In the genomic region with DNA sequence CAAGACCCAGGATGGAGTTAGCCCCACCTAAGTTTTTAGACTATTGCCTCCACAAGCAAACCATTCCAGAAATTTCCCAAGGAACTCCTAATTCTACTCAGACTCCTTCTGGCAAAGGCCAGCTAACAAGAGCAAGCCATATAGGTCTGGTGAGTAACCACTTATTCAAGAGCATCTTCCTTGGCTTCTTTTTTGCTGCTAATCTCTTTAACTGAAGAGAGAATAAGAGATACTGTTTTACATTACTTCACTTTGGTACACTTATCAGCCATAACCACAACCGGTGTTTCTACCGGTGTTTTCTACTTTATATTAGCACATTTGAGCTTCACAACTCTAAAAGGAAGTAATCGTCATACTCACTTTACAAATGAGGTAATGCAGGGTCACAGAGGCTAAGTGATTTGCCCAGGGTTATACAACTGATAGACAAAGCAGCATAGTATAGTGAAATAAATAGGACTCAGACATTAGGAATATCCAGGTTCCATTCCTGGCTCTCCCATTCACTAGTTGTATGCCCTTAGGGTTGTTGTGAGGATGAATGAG, we compare ENCODE assay signal across 13 cellular contexts. TPM values are rescaled to one million over a fixed set of nuclear protein-coding genes. Genes with fewer than 3 reads are reported as not detected.
DNase-seq lines count a peak whose midpoint lies in the region; ATAC-seq and TF ChIP-seq lines count a peak whose summit lies in the region.
"Had no signal": no experiment of that assay in that cellular context is flagged by ENCODE, and none has a peak within 500 bp of the region (broad histone marks: within the 10 kb centered on the region; RNA-seq: fewer than 3 reads in every experiment).

No MANE protein-coding gene starts in this region.

- peak; percentile 68 for ATAC-seq in central memory CD8-positive, alpha-beta T cell (replicated peaks; ENCODE audit: extremely low read depth, poor library complexity, severe bottlenecking)
- ATAC-seq: heart left ventricle, HepG2 had no signal

- no peak overlapping the region for H3K4me3 ChIP-seq in CD8-positive, alpha-beta memory T cell (ENCODE audit: low read length)
- no peak overlapping the region for H3K4me3 ChIP-seq in NB4 (ENCODE audit: low read depth, low read length)
- no peak overlapping the region for H3K4me3 ChIP-seq in right atrium auricular region
- H3K4me3 ChIP-seq: BLaER1 treated with 17β-estradiol and CSF1 and Interleukin-3, amounts not matched to agents 10 nM and 100 nM; coronary artery; heart left ventricle had no signal

- intact Hi-C loops in CD14-positive monocyte (cut with micrococcal nuclease), result no loop called here

- no peak for TF ChIP-seq CTCF in NB4 (IDR thresholded peaks at IDR 0.05; ENCODE audit: low read depth, low read length)
- TF ChIP-seq CTCF in nephron (IDR thresholded peaks at IDR 0.05; ENCODE audit: unreplicated experiment in 3 of 3), result no peak
- no peak for TF ChIP-seq CTCF in right atrium auricular region (IDR thresholded peaks at IDR 0.05)
- TF ChIP-seq CTCF in CD14-positive monocyte (IDR thresholded peaks at IDR 0.05), result no peak

- peak in 2 of 5 donors; percentile 27 to 67 for DNase-seq in CD8-positive, alpha-beta memory T cell
- DNase-seq in NB4 (ENCODE audit: low read depth) (peak; percentile 15), NCI-H82 (lab: John Stamatoyannopoulos, UW) (no peak), right atrium auricular region (ENCODE audit: low spot score) (no peak), NCI-H69 (lab: John Stamatoyannopoulos, UW) (no peak), CD14-positive monocyte (ENCODE audit: low spot score) (no peak)
- DNase-seq in central memory CD8-positive, alpha-beta T cell (ENCODE audit: low spot score in 2 of 2), result peak in 1 of 2 donors; percentile 26
- DNase-seq: heart left ventricle, retina had no signal

- H3K36me3 ChIP-seq in CD8-positive, alpha-beta memory T cell (ENCODE audit: insufficient read depth, low read length), result no peaks in the 10 kb centered on the region
- H3K36me3 ChIP-seq in right atrium auricular region, result no peaks in the 10 kb centered on the region
- H3K36me3 ChIP-seq: BLaER1 treated with 17β-estradiol and CSF1 and Interleukin-3, amounts not matched to agents 10 nM and 100 nM; heart left ventricle had no signal

- H3K4me1 ChIP-seq in CD8-positive, alpha-beta memory T cell (ENCODE audit: insufficient read depth, low read length), result peaks cover 26% of the 10 kb centered on the region
- H3K4me1 ChIP-seq in right atrium auricular region, result peaks cover 2 to 16% of the 10 kb centered on the region in 2 donors

- H3K9me3 ChIP-seq in CD8-positive, alpha-beta memory T cell (ENCODE audit: low read length), result no peaks in the 10 kb centered on the region
- H3K9me3 ChIP-seq in right atrium auricular region, result no peaks in the 10 kb centered on the region
- H3K9me3 ChIP-seq: BLaER1 treated with 17β-estradiol and CSF1 and Interleukin-3, amounts not matched to agents 10 nM and 100 nM; heart left ventricle had no signal

- H3K27me3 Mint-ChIP-seq in CD8-positive, alpha-beta memory T cell, result no peaks in the 10 kb centered on the region
- H3K27me3 Mint-ChIP-seq in central memory CD8-positive, alpha-beta T cell, result no peaks in the 10 kb centered on the region
- H3K27me3 Mint-ChIP-seq in nephron (ENCODE audit: low read depth), result no peaks in the 10 kb centered on the region
- H3K27me3 Mint-ChIP-seq in CD14-positive monocyte (ENCODE audit: low read depth in 3 of 3), result no peaks in the 10 kb centered on the region

- peak overlapping the region; percentile 52 for H3K27ac ChIP-seq in CD8-positive, alpha-beta memory T cell (ENCODE audit: low read depth, low read length)
- peak overlapping the region in 1 of 2 donors; percentile 4 for H3K27ac ChIP-seq in right atrium auricular region
- H3K27ac ChIP-seq: BLaER1 treated with 17β-estradiol and CSF1 and Interleukin-3, amounts not matched to agents 10 nM and 100 nM had no signal

- no peaks in the 10 kb centered on the region for H3K9me3 Mint-ChIP-seq in CD8-positive, alpha-beta memory T cell
- no peaks in the 10 kb centered on the region for H3K9me3 Mint-ChIP-seq in central memory CD8-positive, alpha-beta T cell
- H3K9me3 Mint-ChIP-seq in nephron, result no peaks in the 10 kb centered on the region
- H3K9me3 Mint-ChIP-seq in CD14-positive monocyte, result no peaks in the 10 kb centered on the region

- CTCF ChIA-PET in CD8-positive, alpha-beta memory T cell (lab: Charles Lee), result interaction anchor here (2.6 kb wide), 1 partner anchor 14 kb away, joined by 8 read pairs; no protein-coding TSS in a partner anchor

- no peaks in the 10 kb centered on the region for H3K27me3 ChIP-seq in CD8-positive, alpha-beta memory T cell (ENCODE audit: insufficient read depth, low read length, poor library complexity, severe bottlenecking)
- H3K27me3 ChIP-seq in right atrium auricular region, result no peaks in the 10 kb centered on the region
- H3K27me3 ChIP-seq: BLaER1 treated with 17β-estradiol and CSF1 and Interleukin-3, amounts not matched to agents 10 nM and 100 nM; heart left ventricle had no signal

- no peak for TF ChIP-seq POLR2A in NB4 (IDR thresholded peaks at IDR 0.05; ENCODE audit: extremely low read depth, insufficient read length)

- H3K4me3 Mint-ChIP-seq in CD8-positive, alpha-beta memory T cell, result peak overlapping the region; percentile 45 to 82 (median 58)
- H3K4me3 Mint-ChIP-seq in central memory CD8-positive, alpha-beta T cell, result peak overlapping the region; percentile 95
- H3K4me3 Mint-ChIP-seq in nephron (peak overlapping the region; percentile 75 to 86 (median 81)), CD14-positive monocyte (no peak overlapping the region)

- peak overlapping the region; percentile 75 to 97 (median 87) for H3K27ac Mint-ChIP-seq in CD8-positive, alpha-beta memory T cell
- peak overlapping the region; percentile 86 for H3K27ac Mint-ChIP-seq in central memory CD8-positive, alpha-beta T cell (ENCODE audit: low read depth)
- H3K27ac Mint-ChIP-seq in nephron (no peak overlapping the region), CD14-positive monocyte (peak overlapping the region in 1 of 7 donors; percentile 10)

- peaks cover 0 to 10% (median 3%) of the 10 kb centered on the region in 3 donors for H3K36me3 Mint-ChIP-seq in CD8-positive, alpha-beta memory T cell
- H3K36me3 Mint-ChIP-seq in central memory CD8-positive, alpha-beta T cell (ENCODE audit: insufficient read depth), result peaks cover 15% of the 10 kb centered on the region
- H3K36me3 Mint-ChIP-seq in nephron (ENCODE audit: low read depth) (no peaks in the 10 kb centered on the region), CD14-positive monocyte (no peaks in the 10 kb centered on the region)

- POLR2A ChIA-PET in CD8-positive, alpha-beta memory T cell (lab: Charles Lee), result interaction anchor here (1.0 kb wide), 1 partner anchor 536 kb away, joined by 3 read pairs; no protein-coding TSS in a partner anchor

- H3K4me1 Mint-ChIP-seq in CD8-positive, alpha-beta memory T cell, result peaks cover 45 to 46% (median 46%) of the 10 kb centered on the region in 3 donors
- peaks cover 46% of the 10 kb centered on the region for H3K4me1 Mint-ChIP-seq in central memory CD8-positive, alpha-beta T cell
- H3K4me1 Mint-ChIP-seq in nephron, result peaks cover 20% of the 10 kb centered on the region
- peaks cover 38% of the 10 kb centered on the region for H3K4me1 Mint-ChIP-seq in CD14-positive monocyte

RNA-seq across cellular contexts. Expression of a gene that starts 1.7 kb away (rescaled TPM):
- total RNA-seq in CD8-positive, alpha-beta memory T cell, result 100 to 1,000 TPM; 108 to 112 TPM
- 59.6 TPM for polyA plus RNA-seq in CD8-positive, alpha-beta memory T cell
- total RNA-seq in right atrium auricular region, result 10 to 100 TPM; 50.0 to 54.7 TPM
- 10 to 100 TPM; 36.4 to 53.6 TPM for polyA plus RNA-seq in CD14-positive monocyte

Comparison
In these comparisons a context has a peak if more than half of its experiments do, and no peak if none do; other contexts are left out.
1. H3K27ac Mint-ChIP-seq: peak in CD8-positive, alpha-beta memory T cell (8 of 8) and central memory CD8-positive, alpha-beta T cell (single experiment); none in nephron (0 of 3).
2. H3K4me3 Mint-ChIP-seq: peak in CD8-positive, alpha-beta memory T cell (7 of 7), central memory CD8-positive, alpha-beta T cell (single experiment) and nephron (3 of 3); none in CD14-positive monocyte (0 of 2).